ENCODE assay signal across 12 cellular contexts in genomic region chr3:72683068-72683467, GRCh38.
A peak's percentile ranks its signal among the peaks of the same experiment; 100 is the strongest.
DNase-seq lines count a peak whose midpoint lies in the region; ATAC-seq and TF ChIP-seq lines count a peak whose summit lies in the region.
"Had no signal": no experiment of that assay in that cellular context is flagged by ENCODE, and none has a peak within 500 bp of the region (broad histone marks: within the 10 kb centered on the region; RNA-seq: fewer than 3 reads in every experiment).

No MANE protein-coding gene starts in this region.

- H3K27ac ChIP-seq in OCI-LY3 (ENCODE audit: low read length) = peak overlapping the region; percentile 31; the same call in 1 of the 2 replicates
- H3K27ac ChIP-seq: BLaER1 treated with 17β-estradiol and CSF1 and Interleukin-3, amounts not matched to agents 10 nM and 100 nM; gastroesophageal sphincter had no signal

- ATAC-seq in GM21360 (IDR thresholded peaks at IDR 0.05; ENCODE audit: unreplicated experiment) (peak; percentile 60), HG03442 (IDR thresholded peaks at IDR 0.05; ENCODE audit: unreplicated experiment) (peak; percentile 69)
- ATAC-seq: gastroesophageal sphincter had no signal

- no peak overlapping the region; the same call in 1 of the 2 replicates for H3K9ac ChIP-seq in OCI-LY3 (ENCODE audit: low read length)
- H3K9ac ChIP-seq: BLaER1 treated with 17β-estradiol and CSF1 and Interleukin-3, amounts not matched to agents 10 nM and 100 nM had no signal

- no peaks in the 10 kb centered on the region for H4K20me1 ChIP-seq in OCI-LY3 (ENCODE audit: insufficient read depth, low read length)
- H4K20me1 ChIP-seq: BLaER1 treated with 17β-estradiol and CSF1 and Interleukin-3, amounts not matched to agents 10 nM and 100 nM had no signal

- no peak for TF ChIP-seq CTCF in GM12864 (IDR thresholded peaks at IDR 0.05; ENCODE audit: low read depth, low read length, missing control alignments)
- no peak for TF ChIP-seq CTCF in OCI-LY3 (IDR thresholded peaks at IDR 0.05; ENCODE audit: low read depth, low read length)
- no peak for TF ChIP-seq CTCF in HFFc6 (IDR thresholded peaks at IDR 0.05)

- no peaks in the 10 kb centered on the region; the same call in 1 of the 2 replicates for H3K36me3 Mint-ChIP-seq in HFFc6 (ENCODE audit: low read depth)
- no peaks in the 10 kb centered on the region for H3K36me3 Mint-ChIP-seq in activated T-helper 1 cell treated with anti-CD3 and anti-CD28 coated beads, Interleukin-12 subunit alpha, Interleukin-12 subunit beta, Interleukin-2, Interleukin-4 antibody, amounts not matched to agents 30 ng/mL and 10 ng/mL and 1 ng/mL, durations not matched to agents 14 hours and 24 hours and 36 hours (ENCODE audit: low read depth)

- peaks cover 30% of the 10 kb centered on the region for H3K27me3 Mint-ChIP-seq in HFFc6 (ENCODE audit: insufficient read depth)
- peaks cover 4% of the 10 kb centered on the region for H3K27me3 Mint-ChIP-seq in activated T-helper 1 cell treated with anti-CD3 and anti-CD28 coated beads, Interleukin-12 subunit alpha, Interleukin-12 subunit beta, Interleukin-2, Interleukin-4 antibody, amounts not matched to agents 30 ng/mL and 10 ng/mL and 1 ng/mL, durations not matched to agents 14 hours and 24 hours and 36 hours (ENCODE audit: insufficient read depth)

- peak overlapping the region; percentile 58 for H3K4me2 ChIP-seq in OCI-LY3 (ENCODE audit: low read length)
- H3K4me2 ChIP-seq: BLaER1 treated with 17β-estradiol and CSF1 and Interleukin-3, amounts not matched to agents 10 nM and 100 nM had no signal

- no peak overlapping the region for H3K27ac Mint-ChIP-seq in HFFc6
- no peak overlapping the region for H3K27ac Mint-ChIP-seq in activated T-helper 1 cell treated with anti-CD3 and anti-CD28 coated beads, Interleukin-12 subunit alpha, Interleukin-12 subunit beta, Interleukin-2, Interleukin-4 antibody, amounts not matched to agents 30 ng/mL and 10 ng/mL and 1 ng/mL, durations not matched to agents 14 hours and 24 hours and 36 hours
- H3K27ac Mint-ChIP-seq: activated naive CD4-positive, alpha-beta T cell treated with anti-CD3 and anti-CD28 coated beads, Interleukin-2, amount 50 U/mL, for 72 hours; dendritic cell treated with granulocyte-macrophage colony-stimulating factor and Interleukin-4, amounts not matched to agents 40 ng/mL and 50 ng/mL, for 4 days had no signal

- no peaks in the 10 kb centered on the region for H3K9me3 ChIP-seq in OCI-LY3 (ENCODE audit: insufficient read depth, low read length)
- H3K9me3 ChIP-seq: gastroesophageal sphincter had no signal

- no peak overlapping the region for H2AFZ ChIP-seq in OCI-LY3 (ENCODE audit: low read depth, low read length)

- no peak overlapping the region for H3K4me3 Mint-ChIP-seq in HFFc6
- no peak overlapping the region for H3K4me3 Mint-ChIP-seq in activated T-helper 1 cell treated with anti-CD3 and anti-CD28 coated beads, Interleukin-12 subunit alpha, Interleukin-12 subunit beta, Interleukin-2, Interleukin-4 antibody, amounts not matched to agents 30 ng/mL and 10 ng/mL and 1 ng/mL, durations not matched to agents 14 hours and 24 hours and 36 hours
- H3K4me3 Mint-ChIP-seq: dendritic cell treated with granulocyte-macrophage colony-stimulating factor and Interleukin-4, amounts not matched to agents 40 ng/mL and 50 ng/mL, for 4 days had no signal

- DNase-seq in GM12864 (ENCODE audit: low read depth) (peak; percentile 18), HFFc6 (no peak), HK-2 (ENCODE audit: unreplicated experiment) (no peak)
- no peak for DNase-seq in stimulated activated CD4-positive, alpha-beta T cell treated with anti-CD3 and anti-CD28 coated beads, Interleukin-15, amount 100 ng/mL, for 24 hours
- no peak for DNase-seq in activated T-helper 1 cell treated with anti-CD3 and anti-CD28 coated beads, Interleukin-12 subunit alpha, Interleukin-12 subunit beta, Interleukin-2, Interleukin-4 antibody, amounts not matched to agents 30 ng/mL and 10 ng/mL and 1 ng/mL, durations not matched to agents 14 hours and 24 hours and 36 hours (ENCODE audit: low spot score)

- H3K4me1 ChIP-seq in OCI-LY3 (ENCODE audit: low read length) = peaks cover 40% of the 10 kb centered on the region
- H3K4me1 ChIP-seq: gastroesophageal sphincter had no signal

- no peaks in the 10 kb centered on the region for H3K79me2 ChIP-seq in OCI-LY3 (ENCODE audit: low read length)

- 0 out of 2 replicates have a peak, but pooled peaks cover 9% of the 10 kb centered on the region for H3K4me1 Mint-ChIP-seq in HFFc6 (ENCODE audit: low read depth)
- peaks cover 28% of the 10 kb centered on the region for H3K4me1 Mint-ChIP-seq in activated T-helper 1 cell treated with anti-CD3 and anti-CD28 coated beads, Interleukin-12 subunit alpha, Interleukin-12 subunit beta, Interleukin-2, Interleukin-4 antibody, amounts not matched to agents 30 ng/mL and 10 ng/mL and 1 ng/mL, durations not matched to agents 14 hours and 24 hours and 36 hours (ENCODE audit: low read depth)

- H3K36me3 ChIP-seq in OCI-LY3 (replicated peaks; ENCODE audit: low read depth, low read length) = no peaks in the 10 kb centered on the region
- H3K36me3 ChIP-seq: BLaER1 treated with 17β-estradiol and CSF1 and Interleukin-3, amounts not matched to agents 10 nM and 100 nM; gastroesophageal sphincter had no signal

- intact Hi-C loops in activated T-helper 1 cell treated with anti-CD3 and anti-CD28 coated beads, Interleukin-12 subunit alpha, Interleukin-12 subunit beta, Interleukin-2, Interleukin-4 antibody, amounts not matched to agents 30 ng/mL and 10 ng/mL and 1 ng/mL, durations not matched to agents 14 hours and 24 hours and 36 hours (cut with micrococcal nuclease) = no loop called here

- peaks cover 30% of the 10 kb centered on the region for H3K27me3 ChIP-seq in OCI-LY3 (ENCODE audit: low read depth, low read length)
- H3K27me3 ChIP-seq: BLaER1 treated with 17β-estradiol and CSF1 and Interleukin-3, amounts not matched to agents 10 nM and 100 nM; gastroesophageal sphincter had no signal

- no peak overlapping the region for H3K4me3 ChIP-seq in GM12864 (ENCODE audit: low read depth, low read length)
- peak overlapping the region; percentile 5; the same call in 1 of the 2 replicates for H3K4me3 ChIP-seq in OCI-LY3 (ENCODE audit: low read length)
- H3K4me3 ChIP-seq: BLaER1 treated with 17β-estradiol and CSF1 and Interleukin-3, amounts not matched to agents 10 nM and 100 nM; gastroesophageal sphincter had no signal

- no peaks in the 10 kb centered on the region for H3K9me3 Mint-ChIP-seq in HFFc6
- H3K9me3 Mint-ChIP-seq in activated T-helper 1 cell treated with anti-CD3 and anti-CD28 coated beads, Interleukin-12 subunit alpha, Interleukin-12 subunit beta, Interleukin-2, Interleukin-4 antibody, amounts not matched to agents 30 ng/mL and 10 ng/mL and 1 ng/mL, durations not matched to agents 14 hours and 24 hours and 36 hours = peaks cover 6% of the 10 kb centered on the region
